9 cellular contexts compared by ENCODE assay signal in the genomic region with DNA sequence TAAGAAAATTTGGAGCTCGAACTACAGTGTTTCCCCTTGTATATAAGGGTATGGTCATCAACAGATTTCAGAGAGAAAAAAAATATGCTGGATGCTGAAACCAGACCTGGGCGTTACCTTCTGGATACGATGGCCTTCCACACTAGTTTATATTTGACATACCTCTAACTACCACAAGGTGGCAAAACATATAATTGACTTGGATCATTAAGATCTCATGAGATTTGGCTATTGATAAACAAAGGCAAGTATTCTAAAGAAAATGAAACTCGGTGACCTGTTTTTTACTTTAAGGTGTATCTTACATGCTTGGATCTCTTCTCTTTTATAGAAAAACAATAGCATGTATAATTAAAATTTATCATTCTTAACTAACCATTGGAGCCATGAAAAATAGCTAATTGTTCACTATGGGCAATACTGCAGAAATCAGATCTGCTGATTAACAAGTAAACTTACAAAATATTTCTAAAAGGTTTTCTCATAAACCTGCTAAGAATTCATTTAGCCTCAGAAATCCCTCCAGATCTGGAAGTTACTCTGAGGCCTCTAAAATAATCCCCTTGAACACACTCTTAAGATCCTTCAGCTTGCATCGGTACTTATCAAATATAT.
DNase-seq lines count a peak whose midpoint lies in the region; ATAC-seq, FAIRE-seq and TF ChIP-seq lines count a peak whose summit lies in the region.
"Had no signal": no experiment of that assay in that cellular context is flagged by ENCODE, and none has a peak within 500 bp of the region (broad histone marks: within the 10 kb centered on the region; RNA-seq: fewer than 3 reads in every experiment).

No MANE protein-coding gene starts in this region.

- H3K9me3 ChIP-seq in OCI-LY3 (ENCODE audit: insufficient read depth, low read length): no peaks in the 10 kb centered on the region
- H3K9me3 ChIP-seq in liver (ENCODE audit: control insufficient read depth in 4 of 4, low read length in 3 of 4): no peaks in the 10 kb centered on the region

- TF ChIP-seq POLR2A in GM12891 (IDR thresholded peaks at IDR 0.05; ENCODE audit: low read depth, low read length): no peak

- FAIRE-seq in GM12891 (lab: Jason Lieb, UNC): peak; percentile 47
- FAIRE-seq: K562 had no signal

- no peaks in the 10 kb centered on the region for H4K20me1 ChIP-seq in OCI-LY3 (ENCODE audit: insufficient read depth, low read length)

- no peaks in the 10 kb centered on the region for H3K27me3 Mint-ChIP-seq in Calu3 (ENCODE audit: unreplicated experiment)

- H3K36me3 Mint-ChIP-seq in Calu3 (ENCODE audit: insufficient read depth, unreplicated experiment): no peaks in the 10 kb centered on the region

- peak; percentile 68 for TF ChIP-seq CTCF in OCI-LY3 (IDR thresholded peaks at IDR 0.05; ENCODE audit: low read depth, low read length)
- TF ChIP-seq CTCF in liver (IDR thresholded peaks at IDR 0.05; ENCODE audit: low read depth, low read length, missing input control): peak; percentile 14
- no peak for TF ChIP-seq CTCF in Calu3 (IDR thresholded peaks at IDR 0.05; ENCODE audit: unreplicated experiment)

- no peak overlapping the region for H3K27ac ChIP-seq in OCI-LY3 (ENCODE audit: low read length)
- no peak overlapping the region for H3K27ac ChIP-seq in liver (ENCODE audit: low read depth in 1 of 2, low read length in 2 of 2)

- no peak overlapping the region for H3K4me3 ChIP-seq in OCI-LY3 (ENCODE audit: low read length)
- H3K4me3 ChIP-seq in liver (ENCODE audit: low read depth in 1 of 3, low read length in 3 of 3): no peak overlapping the region
- H3K4me3 ChIP-seq: K562 had no signal

- DNase-seq in GM12891 (ENCODE audit: insufficient read length, low spot score) (peak; percentile 1), activated T-cell treated with anti-CD3 and anti-CD28 coated beads for 4 hours (no peak), Calu3 (no peak)
- no peak for DNase-seq in stimulated activated CD4-positive, alpha-beta T cell treated with anti-CD3 and anti-CD28 coated beads, Interleukin-2, amount 100 ng/mL, for 48 hours

- no peak overlapping the region for H3K27ac Mint-ChIP-seq in Calu3 (ENCODE audit: unreplicated experiment)

- no peak overlapping the region for H2AFZ ChIP-seq in OCI-LY3 (ENCODE audit: low read depth, low read length)

- H3K4me1 ChIP-seq in OCI-LY3 (ENCODE audit: low read length) (peaks cover 11% of the 10 kb centered on the region), liver (ENCODE audit: control insufficient read depth in 4 of 4, insufficient read depth in 4 of 4, low read length in 3 of 4) (no peaks in the 10 kb centered on the region)

- H3K4me1 Mint-ChIP-seq in Calu3 (ENCODE audit: low read depth, unreplicated experiment): no peaks in the 10 kb centered on the region

- no peak overlapping the region for H3K4me3 Mint-ChIP-seq in Calu3 (ENCODE audit: low read depth, unreplicated experiment)

- 0 out of 2 replicates have a peak overlapping the region, but pooled peaks have one; percentile 2 for H3K4me2 ChIP-seq in OCI-LY3 (ENCODE audit: low read length)

- WGBS in liver: 49% methylated on average over 5 of the region's 5 CpGs

- BruUV-seq in Calu3 (replicated peaks; lab: Mats Ljungman, UMichigan): no TSS peak

- H3K79me2 ChIP-seq in OCI-LY3 (ENCODE audit: low read length): no peaks in the 10 kb centered on the region

- TF ChIP-seq RAD21 in liver (IDR thresholded peaks at IDR 0.05): peak in 1 of 2 donors; percentile 37

- ATAC-seq in GM21717 (IDR thresholded peaks at IDR 0.05; ENCODE audit: unreplicated experiment) (peak; percentile 63), HG03045 (IDR thresholded peaks at IDR 0.05; ENCODE audit: unreplicated experiment) (no peak)
- ATAC-seq: K562 had no signal

- no peaks in the 10 kb centered on the region for H3K27me3 ChIP-seq in OCI-LY3 (ENCODE audit: low read depth, low read length)
- H3K27me3 ChIP-seq in liver (ENCODE audit: control insufficient read depth in 4 of 4, insufficient read depth in 4 of 4, low read length in 3 of 4): no peaks in the 10 kb centered on the region

- CTCF ChIA-PET in Calu3 (lab: Charles Lee): interaction anchor here (0.6 to 1.9 kb wide), 5 partner anchors 41 to 606 kb away, joined by 3 to 14 read pairs (median 5); partner anchors contain the start of gene SATB1

- intact Hi-C loops in Calu3 (cut with micrococcal nuclease; ENCODE audit: unreplicated experiment): loop anchor here (1.0 kb wide), 1 partner anchor 141 kb away; no protein-coding TSS in a partner anchor

- no peaks in the 10 kb centered on the region for H3K9me3 Mint-ChIP-seq in Calu3 (ENCODE audit: low read depth, unreplicated experiment)

- H3K36me3 ChIP-seq in OCI-LY3 (replicated peaks; ENCODE audit: low read depth, low read length): no peaks in the 10 kb centered on the region
- H3K36me3 ChIP-seq in liver (ENCODE audit: control insufficient read depth in 4 of 4, insufficient read depth in 3 of 4, low read depth in 1 of 4, low read length in 3 of 4): no peaks in the 10 kb centered on the region

- H3K9ac ChIP-seq in OCI-LY3 (ENCODE audit: low read length): no peak overlapping the region
- no peak overlapping the region for H3K9ac ChIP-seq in liver (ENCODE audit: low read depth in 1 of 2, low read length in 2 of 2)

TF ChIP-seq in GM12891, 5 proteins besides CTCF, POLR2A, EP300 and RAD21:
- TF ChIP-seq SPI1 (IDR thresholded peaks at IDR 0.05; ENCODE audit: low read depth, low read length): no peak
- no peak for TF ChIP-seq TAF1 (IDR thresholded peaks at IDR 0.05; ENCODE audit: low read depth, low read length)
- no peak for TF ChIP-seq PAX5 (IDR thresholded peaks at IDR 0.05; ENCODE audit: insufficient read depth, low read length, severe bottlenecking)
- TF ChIP-seq POLR2AphosphoS5 (IDR thresholded peaks at IDR 0.05; ENCODE audit: low read depth, low read length): no peak
- no peak for TF ChIP-seq POU2F2 (IDR thresholded peaks at IDR 0.05; ENCODE audit: low read depth, low read length)

TF ChIP-seq in liver, 16 proteins besides CTCF, POLR2A, EP300 and RAD21:
- TF ChIP-seq REST (IDR thresholded peaks at IDR 0.05) (no peak), HNF4A (conservative IDR thresholded peaks at IDR 0.05) (no peak), FOXA1 (IDR thresholded peaks at IDR 0.05) (no peak), FOXA2 (IDR thresholded peaks at IDR 0.05) (no peak), HNF4G (IDR thresholded peaks at IDR 0.05) (no peak), TAF1 (conservative IDR thresholded peaks at IDR 0.05) (no peak), RXRA (IDR thresholded peaks at IDR 0.05) (no peak)
- TF ChIP-seq, protein P1, sequence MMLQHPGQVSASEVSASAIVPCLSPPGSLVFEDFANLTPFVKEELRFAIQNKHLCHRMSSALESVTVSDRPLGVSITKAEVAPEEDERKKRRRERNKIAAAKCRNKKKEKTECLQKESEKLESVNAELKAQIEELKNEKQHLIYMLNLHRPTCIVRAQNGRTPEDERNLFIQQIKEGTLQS (IDR thresholded peaks at IDR 0.05): no peak
